In the genomic region with DNA sequence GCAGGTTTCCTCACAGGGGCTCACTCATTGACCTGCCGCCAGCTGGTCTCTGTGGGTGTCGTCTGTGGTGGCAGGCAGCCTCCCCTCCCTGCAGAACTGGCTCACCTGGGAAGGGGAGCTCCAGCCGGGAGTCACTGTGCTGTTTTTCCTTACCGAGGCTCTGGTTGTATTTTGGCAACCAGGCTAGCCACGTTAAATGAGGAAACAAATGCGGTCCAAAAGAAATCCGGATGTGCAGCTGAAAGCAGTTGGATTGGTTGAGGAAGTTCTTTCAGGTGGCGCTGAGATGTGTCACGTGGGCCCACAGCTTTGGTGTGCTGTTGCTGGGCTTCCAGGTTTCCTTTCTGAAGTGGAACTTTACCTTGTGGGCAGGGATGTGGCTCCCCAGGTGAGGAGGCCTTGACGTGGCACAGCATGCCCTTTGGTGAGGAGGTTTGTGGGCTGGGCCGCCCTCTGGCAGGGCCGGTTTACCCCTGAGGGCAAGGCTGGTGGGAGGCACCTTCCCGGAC, we compare ENCODE assay signal across 9 cellular contexts. TPM values are rescaled to one million over a fixed set of nuclear protein-coding genes. Genes with fewer than 3 reads are reported as not detected.
DNase-seq lines count a peak whose midpoint lies in the region; ATAC-seq, FAIRE-seq and TF ChIP-seq lines count a peak whose summit lies in the region.
"Had no signal": no experiment of that assay in that cellular context is flagged by ENCODE, and none has a peak within 500 bp of the region (broad histone marks: within the 10 kb centered on the region; RNA-seq: fewer than 3 reads in every experiment).

No MANE protein-coding gene starts in this region.

- no peaks in the 10 kb centered on the region for H3K9me3 Mint-ChIP-seq in activated naive CD4-positive, alpha-beta T cell treated with anti-CD3 and anti-CD28 coated beads, Interleukin-2, amount 10 ng/mL, durations not matched to agents 7 days and 5 days
- no peaks in the 10 kb centered on the region for H3K9me3 Mint-ChIP-seq in natural killer cell
- no peaks in the 10 kb centered on the region for H3K9me3 Mint-ChIP-seq in endodermal cell

- H3K4me2 ChIP-seq in MM.1S (ENCODE audit: low read depth, low read length) = no peak overlapping the region

- no peaks in the 10 kb centered on the region for H3K9me3 ChIP-seq in MM.1S (replicated peaks; ENCODE audit: insufficient read depth, low read length)
- H3K9me3 ChIP-seq in endodermal cell (ENCODE audit: control insufficient read depth, low read length) = no peaks in the 10 kb centered on the region

- peaks cover 2% of the 10 kb centered on the region for H3K4me1 Mint-ChIP-seq in activated naive CD4-positive, alpha-beta T cell treated with anti-CD3 and anti-CD28 coated beads, Interleukin-2, amount 10 ng/mL, durations not matched to agents 7 days and 5 days
- H3K4me1 Mint-ChIP-seq in natural killer cell = no peaks in the 10 kb centered on the region
- H3K4me1 Mint-ChIP-seq in endodermal cell = peaks cover 10% of the 10 kb centered on the region

- no peaks in the 10 kb centered on the region for H3K27me3 ChIP-seq in MM.1S (replicated peaks; ENCODE audit: insufficient read depth, low read length)
- no peaks in the 10 kb centered on the region for H3K27me3 ChIP-seq in endodermal cell (ENCODE audit: control insufficient read depth, insufficient read depth, low read length, poor library complexity, severe bottlenecking)

- no peak overlapping the region for H2AFZ ChIP-seq in MM.1S (ENCODE audit: low read length)

- H3F3A ChIP-seq in MM.1S (ENCODE audit: insufficient read depth, low read length) = no peaks in the 10 kb centered on the region

- no peak overlapping the region for H3K9ac ChIP-seq in MM.1S (ENCODE audit: low read length)
- no peak overlapping the region for H3K9ac ChIP-seq in endodermal cell (ENCODE audit: extremely low read depth, low read length, poor library complexity, severe bottlenecking)

- H3K79me2 ChIP-seq in MM.1S (ENCODE audit: low read length) = no peaks in the 10 kb centered on the region

- H3K27ac ChIP-seq in MM.1S (ENCODE audit: low read length) (peak overlapping the region; percentile 29; the same call in 1 of the 2 replicates), endodermal cell (ENCODE audit: low read depth, low read length) (no peak overlapping the region)

- no peaks in the 10 kb centered on the region for H3K9me2 ChIP-seq in MM.1S (replicated peaks; ENCODE audit: insufficient read depth, low read length)

- peak; percentile 28 for FAIRE-seq in GM19239 (lab: Jason Lieb, UNC)

- no peak overlapping the region for H3K27ac Mint-ChIP-seq in activated naive CD4-positive, alpha-beta T cell treated with anti-CD3 and anti-CD28 coated beads, Interleukin-2, amount 10 ng/mL, durations not matched to agents 7 days and 5 days
- no peak overlapping the region for H3K27ac Mint-ChIP-seq in natural killer cell
- no peak overlapping the region for H3K27ac Mint-ChIP-seq in endodermal cell

- TF ChIP-seq CTCF in MM.1S (IDR thresholded peaks at IDR 0.05; ENCODE audit: low read length) = no peak
- no peak for TF ChIP-seq CTCF in natural killer cell (IDR thresholded peaks at IDR 0.05)
- no peak for TF ChIP-seq CTCF in endodermal cell (conservative IDR thresholded peaks at IDR 0.05)

- CTCF ChIA-PET in activated naive CD4-positive, alpha-beta T cell treated with anti-CD3 and anti-CD28 coated beads, Interleukin-2, amount 10 ng/mL, durations not matched to agents 7 days and 5 days (lab: Charles Lee) = interaction anchor here (1.0 to 1.2 kb wide), 2 partner anchors 13 to 14 kb away, joined by 3 to 4 read pairs; no protein-coding TSS in a partner anchor

- H3K36me3 ChIP-seq in MM.1S (replicated peaks; ENCODE audit: insufficient read depth, low read length) = no peaks in the 10 kb centered on the region
- peaks cover 5% of the 10 kb centered on the region for H3K36me3 ChIP-seq in endodermal cell (ENCODE audit: control insufficient read depth, insufficient read depth, low read length)

- peak; percentile 30 to 56 (median 44) for ATAC-seq in natural killer cell

- WGBS in endodermal cell (ENCODE audit: insufficient coverage in 1 of 2, insufficient read length in 1 of 2), 2 experiments = 80 to 92% methylated on average over 6 to 13 of the region's 13 CpGs

- no peak overlapping the region for H3K4me3 ChIP-seq in MM.1S (ENCODE audit: low read length)
- H3K4me3 ChIP-seq in endodermal cell (ENCODE audit: low read length) = no peak overlapping the region

- H3K4me1 ChIP-seq in MM.1S (ENCODE audit: low read length) (peaks cover 5% of the 10 kb centered on the region; the same call in 1 of the 2 replicates), endodermal cell (ENCODE audit: control insufficient read depth, insufficient read depth, low read length) (peaks cover 18% of the 10 kb centered on the region)

- DNase-seq in GM19239 (ENCODE audit: insufficient read length, low spot score) = no peak
- no peak for DNase-seq in MM.1S
- peak; percentile 74 for DNase-seq in activated naive CD4-positive, alpha-beta T cell treated with anti-CD3 and anti-CD28 coated beads, Interleukin-2, amount 10 ng/mL, durations not matched to agents 7 days and 5 days
- DNase-seq in natural killer cell = no peak
- DNase-seq in Ammon's horn (ENCODE audit: low spot score) = no peak
- no peak for DNase-seq in NAMALWA (ENCODE audit: low spot score)
- DNase-seq in endodermal cell = no peak
- DNase-seq in D341Med (ENCODE audit: low spot score) = no peak
- DNase-seq: mesenchymal stem cell had no signal

- intact Hi-C loops in natural killer cell (cut with micrococcal nuclease) = no loop called here

- peak overlapping the region; percentile 43 for H3K4me3 Mint-ChIP-seq in activated naive CD4-positive, alpha-beta T cell treated with anti-CD3 and anti-CD28 coated beads, Interleukin-2, amount 10 ng/mL, durations not matched to agents 7 days and 5 days
- peak overlapping the region; percentile 9 for H3K4me3 Mint-ChIP-seq in natural killer cell
- no peak overlapping the region for H3K4me3 Mint-ChIP-seq in endodermal cell

- peaks cover 3% of the 10 kb centered on the region for H3K27me3 Mint-ChIP-seq in activated naive CD4-positive, alpha-beta T cell treated with anti-CD3 and anti-CD28 coated beads, Interleukin-2, amount 10 ng/mL, durations not matched to agents 7 days and 5 days
- H3K27me3 Mint-ChIP-seq in natural killer cell (ENCODE audit: low read depth in 2 of 2) (peaks cover 0 to 2% of the 10 kb centered on the region in 2 donors), endodermal cell (ENCODE audit: insufficient read depth) (no peaks in the 10 kb centered on the region)

- no peaks in the 10 kb centered on the region for H4K20me1 ChIP-seq in MM.1S (ENCODE audit: insufficient read depth, low read length)

- H3K36me3 Mint-ChIP-seq in activated naive CD4-positive, alpha-beta T cell treated with anti-CD3 and anti-CD28 coated beads, Interleukin-2, amount 10 ng/mL, durations not matched to agents 7 days and 5 days = no peaks in the 10 kb centered on the region
- H3K36me3 Mint-ChIP-seq in natural killer cell (no peaks in the 10 kb centered on the region), endodermal cell (ENCODE audit: low read depth) (peaks cover 11% of the 10 kb centered on the region)

RNA-seq across cellular contexts. Expression of a gene that starts 14.2 kb away (rescaled TPM):
- total RNA-seq in natural killer cell (10 to 100 TPM; 31.6 to 37.3 (median 32.8) TPM), endodermal cell (10 to 100 TPM; 11.2 to 12.1 TPM)
- 11.9 TPM for polyA plus RNA-seq in endodermal cell (2013, experiment 1 of 2)
- 10.0 TPM for polyA plus RNA-seq in endodermal cell (2013, experiment 2 of 2)
